1 cellular context compared by ENCODE assay signal in the genomic region with DNA sequence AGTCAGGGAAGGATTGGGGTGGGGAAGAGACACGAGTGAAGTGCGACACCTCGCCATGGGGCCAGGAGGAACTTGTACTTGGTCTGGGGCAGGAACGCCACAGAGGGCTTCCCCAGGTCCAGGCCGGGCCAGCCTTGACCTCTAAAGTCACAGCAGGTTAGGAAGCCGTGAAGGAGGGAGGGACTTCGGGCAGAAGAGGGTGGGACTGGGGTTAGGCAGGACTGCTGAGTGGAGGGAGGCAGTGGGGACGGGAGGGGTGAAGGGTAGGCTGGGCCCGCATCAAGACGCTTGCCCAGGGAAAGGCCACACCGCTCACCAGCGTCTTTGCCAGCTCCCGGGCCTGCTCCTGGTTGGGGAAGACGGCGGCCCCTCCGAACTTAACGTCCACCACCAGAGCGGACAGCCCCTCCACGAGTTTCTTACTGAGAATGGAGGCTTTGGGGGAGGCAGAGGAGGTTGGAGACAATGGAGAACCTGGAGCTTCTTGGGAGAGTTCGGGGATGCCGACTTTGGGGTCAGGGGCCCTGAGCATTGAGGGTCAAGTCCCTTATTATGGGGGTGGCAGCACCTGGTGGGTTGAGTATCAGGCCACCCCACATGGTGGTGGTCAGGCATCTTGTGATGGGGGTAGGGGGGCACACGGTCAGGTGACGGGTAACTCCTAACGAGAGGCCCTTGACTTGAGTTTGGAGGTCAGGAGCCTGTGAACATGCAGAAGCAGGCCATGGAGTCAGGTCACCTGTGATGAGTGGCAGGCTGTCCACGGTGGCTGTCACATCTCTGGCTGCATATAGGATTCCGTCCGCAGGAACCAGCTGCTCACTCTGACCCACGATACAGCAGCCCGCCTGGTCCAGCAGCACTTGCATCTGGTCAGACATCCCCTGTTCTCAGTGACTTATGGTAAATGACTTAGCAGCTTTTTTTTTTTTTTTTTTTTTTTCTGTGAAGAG.
TF ChIP-seq lines count a peak whose summit lies in the region.

No MANE protein-coding gene starts in this region.

TF ChIP-seq in HepG2, 621 proteins besides CTCF, POLR2A, EP300 and RAD21 (continues in another document):
- TF ChIP-seq, protein P1, sequence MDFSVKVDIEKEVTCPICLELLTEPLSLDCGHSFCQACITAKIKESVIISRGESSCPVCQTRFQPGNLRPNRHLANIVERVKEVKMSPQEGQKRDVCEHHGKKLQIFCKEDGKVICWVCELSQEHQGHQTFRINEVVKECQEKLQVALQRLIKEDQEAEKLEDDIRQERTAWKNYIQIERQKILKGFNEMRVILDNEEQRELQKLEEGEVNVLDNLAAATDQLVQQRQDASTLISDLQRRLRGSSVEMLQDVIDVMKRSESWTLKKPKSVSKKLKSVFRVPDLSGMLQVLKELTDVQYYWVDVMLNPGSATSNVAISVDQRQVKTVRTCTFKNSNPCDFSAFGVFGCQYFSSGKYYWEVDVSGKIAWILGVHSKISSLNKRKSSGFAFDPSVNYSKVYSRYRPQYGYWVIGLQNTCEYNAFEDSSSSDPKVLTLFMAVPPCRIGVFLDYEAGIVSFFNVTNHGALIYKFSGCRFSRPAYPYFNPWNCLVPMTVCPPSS (IDR thresholded peaks at IDR 0.05), result no peak
- TF ChIP-seq, protein P2, sequence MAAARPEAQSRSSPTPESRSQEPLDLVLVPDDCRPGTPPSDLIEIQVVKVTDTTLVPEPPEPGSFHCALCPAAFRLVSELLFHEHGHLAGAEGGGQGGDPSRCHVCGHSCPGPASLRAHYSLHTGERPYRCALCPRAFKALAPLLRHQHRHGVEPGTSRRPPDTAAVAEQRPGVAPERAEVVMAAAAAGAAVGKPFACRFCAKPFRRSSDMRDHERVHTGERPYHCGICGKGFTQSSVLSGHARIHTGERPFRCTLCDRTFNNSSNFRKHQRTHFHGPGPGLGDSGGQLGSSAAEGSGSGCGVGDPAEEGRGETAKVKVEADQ (CRISPR knock-in tag; IDR thresholded peaks at IDR 0.05; ENCODE audit: borderline replicate concordance), result no peak
- TF ChIP-seq ZNF224 (CRISPR knock-in tag; IDR thresholded peaks at IDR 0.05) (no peak), AHR (CRISPR knock-in tag; IDR thresholded peaks at IDR 0.05) (no peak), JDP2 (CRISPR knock-in tag; IDR thresholded peaks at IDR 0.05; ENCODE audit: borderline replicate concordance) (no peak), ZBTB40 (IDR thresholded peaks at IDR 0.05) (no peak), ZBTB40 (CRISPR knock-in tag; IDR thresholded peaks at IDR 0.05) (no peak), PRDM15 (CRISPR knock-in tag; IDR thresholded peaks at IDR 0.05) (no peak), NFE2 (CRISPR knock-in tag; IDR thresholded peaks at IDR 0.05) (no peak), ZNF136 (CRISPR knock-in tag; IDR thresholded peaks at IDR 0.05; ENCODE audit: low read depth) (no peak), CAMTA2 (CRISPR knock-in tag; IDR thresholded peaks at IDR 0.05; ENCODE audit: borderline replicate concordance) (no peak), ZNF3 (CRISPR knock-in tag; IDR thresholded peaks at IDR 0.05) (no peak), HOXA7 (CRISPR knock-in tag; IDR thresholded peaks at IDR 0.05) (no peak), ZNF292 (CRISPR knock-in tag; IDR thresholded peaks at IDR 0.05; ENCODE audit: borderline replicate concordance, low read depth) (no peak), SAP130 (CRISPR knock-in tag; IDR thresholded peaks at IDR 0.05; ENCODE audit: low read depth) (peak; percentile 78), SMAD9 (CRISPR knock-in tag; IDR thresholded peaks at IDR 0.05) (no peak), HMG20B (CRISPR knock-in tag; conservative IDR thresholded peaks at IDR 0.05) (no peak), KLF6 (CRISPR knock-in tag; IDR thresholded peaks at IDR 0.05) (no peak), ZNF225 (CRISPR knock-in tag; IDR thresholded peaks at IDR 0.05) (no peak), ZFP36 (IDR thresholded peaks at IDR 0.05; ENCODE audit: borderline replicate concordance, low read depth, low read length, partially characterized antibody) (no peak), ZNF549 (CRISPR knock-in tag; IDR thresholded peaks at IDR 0.05) (no peak), ZFP1 (CRISPR knock-in tag; IDR thresholded peaks at IDR 0.05) (no peak)
- TF ChIP-seq, protein P3, sequence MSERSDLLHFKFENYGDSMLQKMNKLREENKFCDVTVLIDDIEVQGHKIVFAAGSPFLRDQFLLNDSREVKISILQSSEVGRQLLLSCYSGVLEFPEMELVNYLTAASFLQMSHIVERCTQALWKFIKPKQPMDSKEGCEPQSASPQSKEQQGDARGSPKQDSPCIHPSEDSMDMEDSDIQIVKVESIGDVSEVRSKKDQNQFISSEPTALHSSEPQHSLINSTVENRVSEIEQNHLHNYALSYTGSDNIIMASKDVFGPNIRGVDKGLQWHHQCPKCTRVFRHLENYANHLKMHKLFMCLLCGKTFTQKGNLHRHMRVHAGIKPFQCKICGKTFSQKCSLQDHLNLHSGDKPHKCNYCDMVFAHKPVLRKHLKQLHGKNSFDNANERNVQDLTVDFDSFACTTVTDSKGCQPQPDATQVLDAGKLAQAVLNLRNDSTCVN (CRISPR knock-in tag; IDR thresholded peaks at IDR 0.05; ENCODE audit: borderline replicate concordance), result no peak
- TF ChIP-seq, protein P4, sequence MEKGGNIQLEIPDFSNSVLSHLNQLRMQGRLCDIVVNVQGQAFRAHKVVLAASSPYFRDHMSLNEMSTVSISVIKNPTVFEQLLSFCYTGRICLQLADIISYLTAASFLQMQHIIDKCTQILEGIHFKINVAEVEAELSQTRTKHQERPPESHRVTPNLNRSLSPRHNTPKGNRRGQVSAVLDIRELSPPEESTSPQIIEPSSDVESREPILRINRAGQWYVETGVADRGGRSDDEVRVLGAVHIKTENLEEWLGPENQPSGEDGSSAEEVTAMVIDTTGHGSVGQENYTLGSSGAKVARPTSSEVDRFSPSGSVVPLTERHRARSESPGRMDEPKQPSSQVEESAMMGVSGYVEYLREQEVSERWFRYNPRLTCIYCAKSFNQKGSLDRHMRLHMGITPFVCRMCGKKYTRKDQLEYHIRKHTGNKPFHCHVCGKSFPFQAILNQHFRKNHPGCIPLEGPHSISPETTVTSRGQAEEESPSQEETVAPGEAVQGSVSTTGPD (CRISPR knock-in tag; IDR thresholded peaks at IDR 0.05), result no peak
- TF ChIP-seq, protein P5, sequence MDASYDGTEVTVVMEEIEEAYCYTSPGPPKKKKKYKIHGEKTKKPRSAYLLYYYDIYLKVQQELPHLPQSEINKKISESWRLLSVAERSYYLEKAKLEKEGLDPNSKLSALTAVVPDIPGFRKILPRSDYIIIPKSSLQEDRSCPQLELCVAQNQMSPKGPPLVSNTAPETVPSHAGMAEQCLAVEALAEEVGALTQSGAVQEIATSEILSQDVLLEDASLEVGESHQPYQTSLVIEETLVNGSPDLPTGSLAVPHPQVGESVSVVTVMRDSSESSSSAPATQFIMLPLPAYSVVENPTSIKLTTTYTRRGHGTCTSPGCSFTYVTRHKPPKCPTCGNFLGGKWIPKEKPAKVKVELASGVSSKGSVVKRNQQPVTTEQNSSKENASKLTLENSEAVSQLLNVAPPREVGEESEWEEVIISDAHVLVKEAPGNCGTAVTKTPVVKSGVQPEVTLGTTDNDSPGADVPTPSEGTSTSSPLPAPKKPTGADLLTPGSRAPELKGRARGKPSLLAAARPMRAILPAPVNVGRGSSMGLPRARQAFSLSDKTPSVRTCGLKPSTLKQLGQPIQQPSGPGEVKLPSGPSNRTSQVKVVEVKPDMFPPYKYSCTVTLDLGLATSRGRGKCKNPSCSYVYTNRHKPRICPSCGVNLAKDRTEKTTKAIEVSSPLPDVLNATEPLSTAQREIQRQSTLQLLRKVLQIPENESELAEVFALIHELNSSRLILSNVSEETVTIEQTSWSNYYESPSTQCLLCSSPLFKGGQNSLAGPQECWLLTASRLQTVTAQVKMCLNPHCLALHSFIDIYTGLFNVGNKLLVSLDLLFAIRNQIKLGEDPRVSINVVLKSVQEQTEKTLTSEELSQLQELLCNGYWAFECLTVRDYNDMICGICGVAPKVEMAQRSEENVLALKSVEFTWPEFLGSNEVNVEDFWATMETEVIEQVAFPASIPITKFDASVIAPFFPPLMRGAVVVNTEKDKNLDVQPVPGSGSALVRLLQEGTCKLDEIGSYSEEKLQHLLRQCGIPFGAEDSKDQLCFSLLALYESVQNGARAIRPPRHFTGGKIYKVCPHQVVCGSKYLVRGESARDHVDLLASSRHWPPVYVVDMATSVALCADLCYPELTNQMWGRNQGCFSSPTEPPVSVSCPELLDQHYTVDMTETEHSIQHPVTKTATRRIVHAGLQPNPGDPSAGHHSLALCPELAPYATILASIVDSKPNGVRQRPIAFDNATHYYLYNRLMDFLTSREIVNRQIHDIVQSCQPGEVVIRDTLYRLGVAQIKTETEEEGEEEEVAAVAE (CRISPR knock-in tag; IDR thresholded peaks at IDR 0.05; ENCODE audit: borderline replicate concordance), result no peak; the same call in 1 of the 2 replicates
- TF ChIP-seq, protein P6, sequence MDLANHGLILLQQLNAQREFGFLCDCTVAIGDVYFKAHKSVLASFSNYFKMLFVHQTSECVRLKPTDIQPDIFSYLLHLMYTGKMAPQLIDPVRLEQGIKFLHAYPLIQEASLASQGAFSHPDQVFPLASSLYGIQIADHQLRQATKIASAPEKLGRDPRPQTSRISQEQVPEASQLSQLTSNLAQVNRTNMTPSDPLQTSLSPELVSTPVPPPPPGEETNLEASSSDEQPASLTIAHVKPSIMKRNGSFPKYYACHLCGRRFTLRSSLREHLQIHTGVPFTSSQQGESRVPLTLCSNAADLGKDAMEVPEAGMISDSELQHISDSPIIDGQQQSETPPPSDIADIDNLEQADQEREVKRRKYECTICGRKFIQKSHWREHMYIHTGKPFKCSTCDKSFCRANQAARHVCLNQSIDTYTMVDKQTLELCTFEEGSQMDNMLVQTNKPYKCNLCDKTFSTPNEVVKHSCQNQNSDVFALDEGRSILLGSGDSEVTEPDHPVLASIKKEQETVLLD (CRISPR knock-in tag; IDR thresholded peaks at IDR 0.05; ENCODE audit: low read depth), result no peak
